Comparison of ENCODE assay signal across 15 cellular contexts in the genomic region with DNA sequence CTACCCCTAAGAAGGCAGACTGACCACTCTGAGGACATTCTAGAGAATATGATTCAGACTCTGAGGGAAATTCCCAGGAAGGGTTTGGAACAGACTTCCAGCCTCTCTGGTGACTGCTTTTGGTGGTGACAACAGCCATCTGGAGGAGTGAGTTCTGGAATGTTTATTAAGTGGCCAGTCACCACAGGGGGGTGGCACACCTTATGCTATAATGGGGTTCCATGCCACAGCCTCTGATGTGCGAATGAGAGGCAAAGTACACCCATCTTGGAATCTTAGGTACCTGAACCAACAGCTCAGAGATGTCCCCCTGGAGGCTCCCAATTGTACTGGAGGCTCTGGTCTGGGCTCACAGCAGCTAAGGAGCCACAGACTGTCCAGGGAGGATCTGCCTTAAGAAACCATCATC. TPM values are rescaled to one million over a fixed set of nuclear protein-coding genes. Genes with fewer than 3 reads are reported as not detected.
A peak's percentile ranks its signal among the peaks of the same experiment; 100 is the strongest.
DNase-seq lines count a peak whose midpoint lies in the region; ATAC-seq and TF ChIP-seq lines count a peak whose summit lies in the region.
"Had no signal": no experiment of that assay in that cellular context is flagged by ENCODE, and none has a peak within 500 bp of the region (broad histone marks: within the 10 kb centered on the region; RNA-seq: fewer than 3 reads in every experiment).

No MANE protein-coding gene starts in this region.

- no peak overlapping the region for H3K4me3 Mint-ChIP-seq in T-helper 2 cell treated with Interferon-gamma antibody and Interleukin-4, amounts not matched to agents 5 μg/mL and 100 μg/mL, for 36 hours
- no peak overlapping the region for H3K4me3 Mint-ChIP-seq in WTC11
- H3K4me3 Mint-ChIP-seq in stimulated activated naive B cell treated with anti-CD40 and anti-IgM and Interleukin-4, amounts not matched to agents 10 μg/mL and 1 μg/mL and 100 μg/mL, for 72 hours = no peak overlapping the region
- H3K4me3 Mint-ChIP-seq: activated CD8-positive, alpha-beta memory T cell treated with anti-CD3 and anti-CD28 coated beads, Interleukin-2, amount 10 ng/mL, durations not matched to agents 7 days and 5 days; activated naive CD4-positive, alpha-beta T cell treated with anti-CD3 and anti-CD28 coated beads for 36 hours; memory B cell had no signal

- TF ChIP-seq CTCF in WTC11 (IDR thresholded peaks at IDR 0.05) (no peak), fibroblast of the aortic adventitia (IDR thresholded peaks at IDR 0.05; ENCODE audit: insufficient read depth, low read length) (peak; percentile 26)

- H3K4me1 Mint-ChIP-seq in T-helper 2 cell treated with Interferon-gamma antibody and Interleukin-4, amounts not matched to agents 5 μg/mL and 100 μg/mL, for 36 hours (ENCODE audit: low read depth) = peaks cover 35% of the 10 kb centered on the region
- no peaks in the 10 kb centered on the region for H3K4me1 Mint-ChIP-seq in WTC11
- H3K4me1 Mint-ChIP-seq in stimulated activated naive B cell treated with anti-CD40 and anti-IgM and Interleukin-4, amounts not matched to agents 10 μg/mL and 1 μg/mL and 100 μg/mL, for 72 hours = peaks cover 13 to 16% of the 10 kb centered on the region in 2 donors

- no peaks in the 10 kb centered on the region for H3K9me3 Mint-ChIP-seq in T-helper 2 cell treated with Interferon-gamma antibody and Interleukin-4, amounts not matched to agents 5 μg/mL and 100 μg/mL, for 36 hours
- H3K9me3 Mint-ChIP-seq in WTC11 = no peaks in the 10 kb centered on the region
- no peaks in the 10 kb centered on the region for H3K9me3 Mint-ChIP-seq in stimulated activated naive B cell treated with anti-CD40 and anti-IgM and Interleukin-4, amounts not matched to agents 10 μg/mL and 1 μg/mL and 100 μg/mL, for 72 hours
- H3K9me3 Mint-ChIP-seq: activated naive CD4-positive, alpha-beta T cell treated with anti-CD3 and anti-CD28 coated beads for 36 hours; memory B cell had no signal

- peaks cover 12% of the 10 kb centered on the region for H3K36me3 Mint-ChIP-seq in T-helper 2 cell treated with Interferon-gamma antibody and Interleukin-4, amounts not matched to agents 5 μg/mL and 100 μg/mL, for 36 hours (ENCODE audit: low read depth)
- no peaks in the 10 kb centered on the region for H3K36me3 Mint-ChIP-seq in WTC11
- peaks cover 21 to 29% of the 10 kb centered on the region in 2 donors for H3K36me3 Mint-ChIP-seq in stimulated activated naive B cell treated with anti-CD40 and anti-IgM and Interleukin-4, amounts not matched to agents 10 μg/mL and 1 μg/mL and 100 μg/mL, for 72 hours

- no peaks in the 10 kb centered on the region for H3K27me3 Mint-ChIP-seq in T-helper 2 cell treated with Interferon-gamma antibody and Interleukin-4, amounts not matched to agents 5 μg/mL and 100 μg/mL, for 36 hours (ENCODE audit: low read depth)
- H3K27me3 Mint-ChIP-seq in WTC11 (ENCODE audit: low read depth) = peaks cover 11% of the 10 kb centered on the region
- no peaks in the 10 kb centered on the region for H3K27me3 Mint-ChIP-seq in stimulated activated naive B cell treated with anti-CD40 and anti-IgM and Interleukin-4, amounts not matched to agents 10 μg/mL and 1 μg/mL and 100 μg/mL, for 72 hours
- H3K27me3 Mint-ChIP-seq: activated CD8-positive, alpha-beta memory T cell treated with anti-CD3 and anti-CD28 coated beads, Interleukin-2, amount 10 ng/mL, durations not matched to agents 7 days and 5 days; memory B cell had no signal

- intact Hi-C loops in head of caudate nucleus (cut with DNase I) = no loop called here

- POLR2A ChIA-PET in WTC11 (lab: Charles Lee) = interaction anchor here (1.0 to 1.1 kb wide), 2 partner anchors 9 to 19 kb away, joined by 3 to 4 read pairs; partner anchors contain the start of gene TINF2

- no peak overlapping the region for H3K4me3 ChIP-seq in fibroblast of the aortic adventitia (ENCODE audit: low read depth, low read length)

- H3K27ac Mint-ChIP-seq in T-helper 2 cell treated with Interferon-gamma antibody and Interleukin-4, amounts not matched to agents 5 μg/mL and 100 μg/mL, for 36 hours = peak overlapping the region; percentile 9
- H3K27ac Mint-ChIP-seq in WTC11 = no peak overlapping the region
- H3K27ac Mint-ChIP-seq in stimulated activated naive B cell treated with anti-CD40 and anti-IgM and Interleukin-4, amounts not matched to agents 10 μg/mL and 1 μg/mL and 100 μg/mL, for 72 hours = peak overlapping the region; percentile 21
- H3K27ac Mint-ChIP-seq: activated CD8-positive, alpha-beta memory T cell treated with anti-CD3 and anti-CD28 coated beads, Interleukin-2, amount 10 ng/mL, durations not matched to agents 7 days and 5 days; activated naive CD4-positive, alpha-beta T cell treated with anti-CD3 and anti-CD28 coated beads for 36 hours had no signal

- CTCF ChIA-PET in WTC11 (lab: Charles Lee) = interaction anchor here (0.6 to 3.8 kb wide), 7 partner anchors 10 to 185 kb away, joined by 3 to 26 read pairs (median 4); partner anchors contain the start of genes CIDEB and TINF2

- ATAC-seq in WTC11 = peak; percentile 65
- ATAC-seq in stimulated activated naive B cell treated with anti-CD40 and anti-IgM and Interleukin-4, amounts not matched to agents 10 μg/mL and 1 μg/mL and 100 μg/mL, for 72 hours (replicated peaks) = no peak
- ATAC-seq: activated CD8-positive, alpha-beta memory T cell treated with anti-CD3 and anti-CD28 coated beads, Interleukin-2, amount 10 ng/mL, durations not matched to agents 7 days and 5 days; sciatic nerve had no signal

- DNase-seq in T-helper 2 cell treated with Interferon-gamma antibody and Interleukin-4, amounts not matched to agents 5 μg/mL and 100 μg/mL, for 36 hours (ENCODE audit: low spot score) = no peak
- DNase-seq in T-helper 2 cell (no peak), WTC11 (ENCODE audit: low spot score) (no peak), fibroblast of the aortic adventitia (ENCODE audit: low read depth) (no peak), head of caudate nucleus (no peak), NK-92 (lab: John Stamatoyannopoulos, UW; ENCODE audit: unreplicated experiment) (no peak), RPMI8226 (no peak)
- DNase-seq in stimulated activated naive B cell treated with anti-CD40 and anti-IgM and Interleukin-4, amounts not matched to agents 10 μg/mL and 1 μg/mL and 100 μg/mL, for 72 hours = no peak
- DNase-seq: activated CD8-positive, alpha-beta memory T cell treated with anti-CD3 and anti-CD28 coated beads, Interleukin-2, amount 10 ng/mL, durations not matched to agents 7 days and 5 days; activated naive CD4-positive, alpha-beta T cell treated with anti-CD3 and anti-CD28 coated beads for 36 hours; central memory CD4-positive, alpha-beta T cell; erythroblast; stimulated activated naive CD4-positive, alpha-beta T cell treated with Interleukin-2 at 50 U/mL for 16 hours had no signal

TF ChIP-seq in WTC11, 78 proteins besides CTCF, POLR2A, EP300 and RAD21 (continues in another document):
- TF ChIP-seq, protein P1, sequence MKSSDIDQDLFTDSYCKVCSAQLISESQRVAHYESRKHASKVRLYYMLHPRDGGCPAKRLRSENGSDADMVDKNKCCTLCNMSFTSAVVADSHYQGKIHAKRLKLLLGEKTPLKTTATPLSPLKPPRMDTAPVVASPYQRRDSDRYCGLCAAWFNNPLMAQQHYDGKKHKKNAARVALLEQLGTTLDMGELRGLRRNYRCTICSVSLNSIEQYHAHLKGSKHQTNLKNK (CRISPR knock-in tag; IDR thresholded peaks at IDR 0.05) = no peak
- TF ChIP-seq E2F5 (CRISPR knock-in tag; IDR thresholded peaks at IDR 0.05) (no peak), NR3C1 (CRISPR knock-in tag; conservative IDR thresholded peaks at IDR 0.05; ENCODE audit: low read depth) (no peak), ZNF121 (CRISPR knock-in tag; IDR thresholded peaks at IDR 0.05) (no peak), TCF7 (CRISPR knock-in tag; IDR thresholded peaks at IDR 0.05; ENCODE audit: low read depth) (no peak), ZNF416 (CRISPR knock-in tag; IDR thresholded peaks at IDR 0.05) (no peak)
- TF ChIP-seq, protein P2, sequence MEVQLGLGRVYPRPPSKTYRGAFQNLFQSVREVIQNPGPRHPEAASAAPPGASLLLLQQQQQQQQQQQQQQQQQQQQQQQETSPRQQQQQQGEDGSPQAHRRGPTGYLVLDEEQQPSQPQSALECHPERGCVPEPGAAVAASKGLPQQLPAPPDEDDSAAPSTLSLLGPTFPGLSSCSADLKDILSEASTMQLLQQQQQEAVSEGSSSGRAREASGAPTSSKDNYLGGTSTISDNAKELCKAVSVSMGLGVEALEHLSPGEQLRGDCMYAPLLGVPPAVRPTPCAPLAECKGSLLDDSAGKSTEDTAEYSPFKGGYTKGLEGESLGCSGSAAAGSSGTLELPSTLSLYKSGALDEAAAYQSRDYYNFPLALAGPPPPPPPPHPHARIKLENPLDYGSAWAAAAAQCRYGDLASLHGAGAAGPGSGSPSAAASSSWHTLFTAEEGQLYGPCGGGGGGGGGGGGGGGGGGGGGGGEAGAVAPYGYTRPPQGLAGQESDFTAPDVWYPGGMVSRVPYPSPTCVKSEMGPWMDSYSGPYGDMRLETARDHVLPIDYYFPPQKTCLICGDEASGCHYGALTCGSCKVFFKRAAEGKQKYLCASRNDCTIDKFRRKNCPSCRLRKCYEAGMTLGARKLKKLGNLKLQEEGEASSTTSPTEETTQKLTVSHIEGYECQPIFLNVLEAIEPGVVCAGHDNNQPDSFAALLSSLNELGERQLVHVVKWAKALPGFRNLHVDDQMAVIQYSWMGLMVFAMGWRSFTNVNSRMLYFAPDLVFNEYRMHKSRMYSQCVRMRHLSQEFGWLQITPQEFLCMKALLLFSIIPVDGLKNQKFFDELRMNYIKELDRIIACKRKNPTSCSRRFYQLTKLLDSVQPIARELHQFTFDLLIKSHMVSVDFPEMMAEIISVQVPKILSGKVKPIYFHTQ (CRISPR knock-in tag; IDR thresholded peaks at IDR 0.05) = no peak

RNA-seq across cellular contexts. Expression of gene TINF2, which starts 9.5 kb away (rescaled TPM):
- 32.2 to 39.8 TPM (median 35.7 TPM) in 3 replicates for total RNA-seq in WTC11 (2021)
- 53.0 and 60.5 TPM in 2 replicates for total RNA-seq in fibroblast of the aortic adventitia (ENCODE audit: low replicate concordance)

RNA-seq across cellular contexts. Expression of gene TGM1, which starts 11.1 kb away (rescaled TPM):
- total RNA-seq in WTC11 (2021) (2.5 to 5.2 TPM (median 4.4 TPM) in 3 replicates), fibroblast of the aortic adventitia (ENCODE audit: low replicate concordance) (0.36 and 6.1 TPM in 2 replicates)

RNA-seq across cellular contexts. Expression of gene GMPR2, which starts 19.2 kb away (rescaled TPM):
- total RNA-seq in WTC11 (2021) (74.2 to 82.3 TPM (median 78.4 TPM) in 3 replicates), fibroblast of the aortic adventitia (ENCODE audit: low replicate concordance) (53.6 and 207 TPM in 2 replicates)

RNA-seq across cellular contexts. Expression of gene RABGGTA, which starts 19.5 kb away (rescaled TPM):
- 22.3 to 28.1 TPM (median 27.1 TPM) in 3 replicates for total RNA-seq in WTC11 (2021)
- 21.2 and 26.7 TPM in 2 replicates for total RNA-seq in fibroblast of the aortic adventitia (ENCODE audit: low replicate concordance)

RNA-seq across cellular contexts. Expression of gene NEDD8, which starts 19.7 kb away (rescaled TPM):
- total RNA-seq in WTC11 (2021) = 218 to 233 TPM (median 221 TPM) in 3 replicates
- 38.8 and 136 TPM in 2 replicates for total RNA-seq in fibroblast of the aortic adventitia (ENCODE audit: low replicate concordance)
